8 cellular contexts compared by ENCODE assay signal in the genomic region with DNA sequence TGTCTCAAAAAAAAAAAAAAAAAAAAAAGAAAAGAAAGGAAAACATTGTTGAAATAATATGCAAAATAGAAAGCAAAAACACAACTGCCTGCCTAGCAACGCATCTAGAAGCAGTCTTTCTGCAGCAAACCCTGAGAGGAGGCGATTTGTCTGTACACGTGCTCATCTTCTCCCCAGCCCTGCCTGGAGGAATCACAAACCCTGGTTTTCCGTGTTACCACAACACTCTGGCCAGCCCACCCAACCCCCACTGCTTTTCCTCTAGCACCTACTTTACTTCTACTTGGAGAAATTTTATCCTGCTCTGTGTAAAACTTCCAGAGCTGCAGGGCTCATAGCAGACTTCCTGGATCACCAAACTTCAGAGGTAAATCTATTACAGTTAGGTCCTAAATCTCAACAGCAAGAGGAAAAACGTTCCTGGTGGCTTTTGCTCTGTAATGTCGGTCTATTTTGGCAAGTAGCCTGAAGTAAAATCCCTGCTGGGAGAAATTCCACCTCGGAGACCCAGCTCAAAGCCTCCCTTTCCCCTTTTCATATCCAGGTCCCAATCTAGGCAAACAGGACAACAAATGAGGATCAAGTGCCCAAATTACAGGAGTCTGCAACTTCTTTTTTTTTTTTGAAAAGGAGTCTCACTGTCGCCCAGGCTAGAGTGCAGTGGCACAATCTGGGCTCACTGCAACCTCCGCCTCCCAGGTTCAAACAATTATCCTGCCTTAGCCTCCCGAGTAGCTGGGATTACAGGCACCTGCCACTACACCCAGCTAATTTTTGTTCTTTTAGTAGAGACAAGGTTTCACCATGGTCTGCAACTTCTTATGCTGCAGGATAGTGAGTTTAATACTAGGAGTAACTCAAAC.
A peak's percentile ranks its signal among the peaks of the same experiment; 100 is the strongest.
DNase-seq lines count a peak whose midpoint lies in the region; ATAC-seq and TF ChIP-seq lines count a peak whose summit lies in the region.

No MANE protein-coding gene starts in this region.

- WGBS in spleen, 5 donors, result 39 to 55% (median 44%) methylated on average over 9 to 10 of the region's 10 CpGs

- peak overlapping the region; percentile 60 for H3K4me3 ChIP-seq in HUES6 (ENCODE audit: low read depth, low read length)
- no peak overlapping the region for H3K4me3 ChIP-seq in colonic mucosa
- peak overlapping the region in 2 of 8 donors; percentile 21 to 37 for H3K4me3 ChIP-seq in spleen

- H3K4me1 ChIP-seq in HUES6 (ENCODE audit: control insufficient read depth, insufficient read depth, low read length) (peaks cover 30% of the 10 kb centered on the region), colonic mucosa (peaks cover 26% of the 10 kb centered on the region), spleen (peaks cover 0 to 17% (median 4%) of the 10 kb centered on the region in 6 donors)

- peak overlapping the region; percentile 88 for H3K9ac ChIP-seq in HUES6 (ENCODE audit: low read length)
- peak overlapping the region; percentile 12 to 72 for H3K9ac ChIP-seq in colonic mucosa (ENCODE audit: low read depth in 2 of 2, low read length in 2 of 2)

- TF ChIP-seq POLR2A in spleen (IDR thresholded peaks at IDR 0.05), result no peak

- H3K9me3 Mint-ChIP-seq in T-helper 2 cell treated with Interferon-gamma antibody and Interleukin-4, amounts not matched to agents 5 μg/mL and 100 μg/mL, for 36 hours, result no peaks in the 10 kb centered on the region

- no peak overlapping the region for H3K27ac Mint-ChIP-seq in T-helper 2 cell treated with Interferon-gamma antibody and Interleukin-4, amounts not matched to agents 5 μg/mL and 100 μg/mL, for 36 hours

- no peak for ATAC-seq in HG03159 (IDR thresholded peaks at IDR 0.05; ENCODE audit: unreplicated experiment)

- H3K27ac ChIP-seq in HUES6 (ENCODE audit: low read depth, low read length) (peak overlapping the region; percentile 95), colonic mucosa (peak overlapping the region; percentile 90), spleen (peak overlapping the region in 6 of 8 donors; percentile 21 to 63 (median 46))

- H3K27me3 ChIP-seq in HUES6 (ENCODE audit: control insufficient read depth, insufficient read depth, low read length) (no peaks in the 10 kb centered on the region), colonic mucosa (no peaks in the 10 kb centered on the region), spleen (replicated peaks in 1 of 7) (no peaks in the 10 kb centered on the region)

- intact Hi-C loops in colonic mucosa (cut with DNase I) (loop anchor here (10.0 kb wide), 1 partner anchor 97 kb away; no protein-coding TSS in a partner anchor), spleen (cut with DNase I; ENCODE audit: low total_unique reads) (no loop called here)

- no peaks in the 10 kb centered on the region for H3K36me3 Mint-ChIP-seq in T-helper 2 cell treated with Interferon-gamma antibody and Interleukin-4, amounts not matched to agents 5 μg/mL and 100 μg/mL, for 36 hours (ENCODE audit: low read depth)

- TF ChIP-seq CTCF in colonic mucosa (IDR thresholded peaks at IDR 0.05) (no peak), spleen (IDR thresholded peaks at IDR 0.05 in 8 of 11, conservative IDR thresholded peaks at IDR 0.05 in 3 of 11) (no peak)

- no peak overlapping the region for H3K4me3 Mint-ChIP-seq in T-helper 2 cell treated with Interferon-gamma antibody and Interleukin-4, amounts not matched to agents 5 μg/mL and 100 μg/mL, for 36 hours

- no peaks in the 10 kb centered on the region for H3K27me3 Mint-ChIP-seq in T-helper 2 cell treated with Interferon-gamma antibody and Interleukin-4, amounts not matched to agents 5 μg/mL and 100 μg/mL, for 36 hours (ENCODE audit: low read depth)

- DNase-seq in colonic mucosa, result peak; percentile 65
- peak; percentile 66 for DNase-seq in kidney tubule cell (ENCODE audit: low spot score)
- DNase-seq in spleen, result no peak
- DNase-seq in T-helper 2 cell treated with Interferon-gamma antibody and Interleukin-4, amounts not matched to agents 5 μg/mL and 100 μg/mL, for 36 hours (ENCODE audit: low spot score), result no peak
- DNase-seq in activated CD8-positive, alpha-beta memory T cell treated with anti-CD3 and anti-CD28 coated beads, Interleukin-2, amount 50 U/mL, for 4 hours, result no peak
- no peak for DNase-seq in DMS153 (lab: John Stamatoyannopoulos, UW)

- H3K4me1 Mint-ChIP-seq in T-helper 2 cell treated with Interferon-gamma antibody and Interleukin-4, amounts not matched to agents 5 μg/mL and 100 μg/mL, for 36 hours (ENCODE audit: low read depth), result no peaks in the 10 kb centered on the region

- H3K36me3 ChIP-seq in HUES6 (ENCODE audit: control insufficient read depth, insufficient read depth, low read length), result no peaks in the 10 kb centered on the region
- H3K36me3 ChIP-seq in colonic mucosa, result no peaks in the 10 kb centered on the region
- H3K36me3 ChIP-seq in spleen, result peaks cover 0 to 28% (median 0%) of the 10 kb centered on the region in 6 donors

- H3K9me3 ChIP-seq in HUES6 (ENCODE audit: control insufficient read depth, insufficient read depth, low read depth, low read length) (no peaks in the 10 kb centered on the region), colonic mucosa (no peaks in the 10 kb centered on the region), spleen (no peaks in the 10 kb centered on the region)

Comparison
In these comparisons a context has a peak if more than half of its experiments do, and no peak if none do; other contexts are left out.
1. DNase-seq: peak in colonic mucosa (single experiment) and kidney tubule cell (single experiment); none in spleen (single experiment), T-helper 2 cell treated with Interferon-gamma antibody and Interleukin-4, amounts not matched to agents 5 μg/mL and 100 μg/mL, for 36 hours (single experiment), activated CD8-positive, alpha-beta memory T cell treated with anti-CD3 and anti-CD28 coated beads, Interleukin-2, amount 50 U/mL, for 4 hours (single experiment) and DMS153 (single experiment).
2. Peak in every context shown above with its lines, with median percentiles within 50 percentile points of each other: H3K27ac ChIP-seq.